Comparison of ENCODE assay signal across 18 cellular contexts in the genomic region with DNA sequence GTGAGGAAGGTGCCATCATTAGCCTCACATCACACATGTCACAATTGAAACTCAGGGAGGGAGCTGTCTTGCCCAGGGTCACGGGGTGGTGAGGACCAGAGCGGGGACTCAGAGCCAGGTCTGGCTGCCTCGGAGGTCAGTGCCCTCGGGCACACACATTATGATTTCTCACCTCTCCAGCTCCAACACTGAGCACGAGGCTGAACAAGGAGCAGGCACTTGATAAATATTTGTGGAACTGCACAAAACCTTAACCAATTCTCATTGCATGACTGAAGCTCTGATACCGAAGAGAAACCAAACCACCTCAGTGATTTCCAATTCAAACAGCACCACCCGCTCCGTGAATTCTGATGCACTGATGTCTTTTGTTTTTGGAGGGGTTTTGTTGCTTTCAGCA. TPM values are rescaled to one million over a fixed set of nuclear protein-coding genes. Genes with fewer than 3 reads are reported as not detected.
DNase-seq lines count a peak whose midpoint lies in the region; ATAC-seq, FAIRE-seq and TF ChIP-seq lines count a peak whose summit lies in the region.
"Had no signal": no experiment of that assay in that cellular context is flagged by ENCODE, and none has a peak within 500 bp of the region (broad histone marks: within the 10 kb centered on the region; RNA-seq: fewer than 3 reads in every experiment).

No MANE protein-coding gene starts in this region.

- no peaks in the 10 kb centered on the region for H3K36me3 ChIP-seq in heart right ventricle
- H3K36me3 ChIP-seq in kidney (ENCODE audit: control insufficient read depth in 1 of 2, insufficient read depth in 2 of 2, low read length in 2 of 2): no peaks in the 10 kb centered on the region
- H3K36me3 ChIP-seq in tibial nerve: no peaks in the 10 kb centered on the region
- H3K36me3 ChIP-seq in brain microvascular endothelial cell (replicated peaks): no peaks in the 10 kb centered on the region
- H3K36me3 ChIP-seq: HAP-1 had no signal

- TF ChIP-seq CTCF in heart right ventricle (IDR thresholded peaks at IDR 0.05) (no peak), kidney (IDR thresholded peaks at IDR 0.05; ENCODE audit: borderline replicate concordance, extremely low read depth, insufficient read depth) (no peak), nephron progenitor cell (IDR thresholded peaks at IDR 0.05) (no peak), tibial nerve (IDR thresholded peaks at IDR 0.05) (no peak), brain microvascular endothelial cell (IDR thresholded peaks at IDR 0.05; ENCODE audit: low read depth, low read length, missing control alignments) (no peak)

- H3K9me3 ChIP-seq in right cardiac atrium (ENCODE audit: control insufficient read depth, low read length): no peaks in the 10 kb centered on the region
- H3K9me3 ChIP-seq in heart right ventricle: peaks cover 0 to 8% (median 0%) of the 10 kb centered on the region in 11 donors
- peaks cover 0 to 7% of the 10 kb centered on the region in 2 donors for H3K9me3 ChIP-seq in kidney (ENCODE audit: control insufficient read depth in 1 of 2, low read length in 2 of 2)
- peaks cover 0 to 8% (median 0%) of the 10 kb centered on the region in 4 donors for H3K9me3 ChIP-seq in tibial nerve
- H3K9me3 ChIP-seq: HAP-1 had no signal

- no peak for FAIRE-seq in kidney (lab: Jason Lieb, UNC)
- FAIRE-seq: A549, H1 had no signal

- peak; percentile 9 to 49 for ATAC-seq in right cardiac atrium
- no peak for ATAC-seq in heart right ventricle
- ATAC-seq: A549 had no signal

- TF ChIP-seq EP300 in tibial nerve (IDR thresholded peaks at IDR 0.05): no peak

- H3K27ac Mint-ChIP-seq in nephron progenitor cell: peak overlapping the region; percentile 1
- H3K27ac Mint-ChIP-seq: CD4-positive, alpha-beta T cell had no signal

- H3K4me3 ChIP-seq in right cardiac atrium (ENCODE audit: low read length) (no peak overlapping the region), heart right ventricle (no peak overlapping the region), kidney (ENCODE audit: low read length in 2 of 2) (no peak overlapping the region), tibial nerve (no peak overlapping the region), brain microvascular endothelial cell (ENCODE audit: low read depth, low read length) (no peak overlapping the region)
- H3K4me3 ChIP-seq: A549, HAP-1 had no signal

- H3K36me3 Mint-ChIP-seq in nephron progenitor cell (ENCODE audit: low read depth): no peaks in the 10 kb centered on the region

- H3K27me3 Mint-ChIP-seq in nephron progenitor cell (ENCODE audit: low read depth, poor library complexity): peaks cover 14% of the 10 kb centered on the region
- H3K27me3 Mint-ChIP-seq: CD4-positive, alpha-beta T cell had no signal

- H3K27ac ChIP-seq in right cardiac atrium (ENCODE audit: low read length) (no peak overlapping the region), heart right ventricle (no peak overlapping the region), kidney (ENCODE audit: low read depth in 2 of 2, low read length in 2 of 2) (no peak overlapping the region), tibial nerve (peak overlapping the region in 3 of 4 donors; percentile 5 to 84 (median 76)), brain microvascular endothelial cell (no peak overlapping the region)
- H3K27ac ChIP-seq: 22Rv1, A549, C4-2B had no signal

- no peaks in the 10 kb centered on the region for H3K27me3 ChIP-seq in right cardiac atrium (ENCODE audit: control insufficient read depth, insufficient read depth)
- H3K27me3 ChIP-seq in heart right ventricle: no peaks in the 10 kb centered on the region
- H3K27me3 ChIP-seq in tibial nerve: no peaks in the 10 kb centered on the region
- H3K27me3 ChIP-seq in brain microvascular endothelial cell (replicated peaks): peaks cover 6% of the 10 kb centered on the region

- 63% methylated on average over 8 of the region's 8 CpGs for WGBS in right cardiac atrium
- WGBS in heart right ventricle, 2 donors: 91 to 92% methylated on average over 8 of the region's 8 CpGs
- WGBS in tibial nerve, 2 donors: 66 to 76% methylated on average over 8 of the region's 8 CpGs

- DNase-seq in right cardiac atrium: peak in 1 of 3 donors; percentile 42
- DNase-seq in heart right ventricle: no peak
- peak; percentile 65 for DNase-seq in kidney
- no peak for DNase-seq in nephron progenitor cell
- no peak for DNase-seq in tibial nerve (ENCODE audit: low spot score in 2 of 2)
- DNase-seq in NCI-H345 treated with DMSO at 0.1 percent for 48 hours (lab: John Stamatoyannopoulos, UW; ENCODE audit: unreplicated experiment): no peak
- no peak for DNase-seq in brain microvascular endothelial cell
- DNase-seq in effector CD8-positive, alpha-beta T cell (lab: John Stamatoyannopoulos, UW): no peak
- DNase-seq: AML-193; Calu3; CD4-positive, alpha-beta T cell; DMS79 treated with DMSO at 0.1 percent for 48 hours; GF-D8 had no signal

- H3K4me1 Mint-ChIP-seq in nephron progenitor cell: peaks cover 17% of the 10 kb centered on the region

- intact Hi-C loops in right cardiac atrium (cut with DNase I): no loop called here
- intact Hi-C loops in heart right ventricle (cut with DNase I): no loop called here
- intact Hi-C loops in kidney (cut with DNase I): no loop called here

- no peak overlapping the region for H3K4me3 Mint-ChIP-seq in nephron progenitor cell
- H3K4me3 Mint-ChIP-seq: CD4-positive, alpha-beta T cell had no signal

- no peaks in the 10 kb centered on the region for H3K9me3 Mint-ChIP-seq in nephron progenitor cell
- H3K9me3 Mint-ChIP-seq: CD4-positive, alpha-beta T cell had no signal

- peaks cover 3% of the 10 kb centered on the region for H3K4me1 ChIP-seq in right cardiac atrium (ENCODE audit: control insufficient read depth, insufficient read depth, low read length)
- peaks cover 0 to 3% (median 0%) of the 10 kb centered on the region in 9 donors for H3K4me1 ChIP-seq in heart right ventricle
- no peaks in the 10 kb centered on the region for H3K4me1 ChIP-seq in kidney (ENCODE audit: control insufficient read depth in 1 of 2, insufficient read depth in 1 of 2, low read depth in 1 of 2, low read length in 2 of 2)
- peaks cover 0 to 34% (median 5%) of the 10 kb centered on the region in 4 donors for H3K4me1 ChIP-seq in tibial nerve
- H3K4me1 ChIP-seq: A549, HAP-1 had no signal

- in situ Hi-C loops in brain microvascular endothelial cell (cut with HindIII; ENCODE audit: low pct_ligation_motif_present, low sequenced_read_pairs): no loop called here

- no peak for TF ChIP-seq POLR2A in tibial nerve (IDR thresholded peaks at IDR 0.05)

- H3K9ac ChIP-seq in kidney (ENCODE audit: low read length in 2 of 2): no peak overlapping the region

RNA-seq across cellular contexts. Expression of a gene that starts 55.4 kb away (rescaled TPM):
- total RNA-seq in right cardiac atrium: 10 to 100 TPM; 67.4 to 83.1 (median 72.9) TPM
- polyA plus RNA-seq in right cardiac atrium: 38.0 TPM
- total RNA-seq in heart right ventricle: 10 to 100 TPM; 40.4 to 61.5 (median 50.8) TPM
- polyA plus RNA-seq in heart right ventricle: 10 to 100 TPM; 24.2 to 26.8 TPM
- total RNA-seq in kidney: 97.6 TPM
- polyA plus RNA-seq in kidney (ENCODE audit: insufficient read depth, low read depth, low replicate concordance): 14.2 TPM
- 10 to 100 TPM; 65.5 to 88.2 (median 69.3) TPM for total RNA-seq in tibial nerve

Comparison
In these comparisons a context has a peak if more than half of its experiments do, and no peak if none do; other contexts are left out.
1. ATAC-seq: peak in right cardiac atrium (2 of 2); none in heart right ventricle (0 of 8).
2. H3K27ac ChIP-seq: peak in tibial nerve (3 of 4); none in right cardiac atrium (single experiment), heart right ventricle (0 of 10), kidney (0 of 2) and brain microvascular endothelial cell (single experiment).